Comparison of ENCODE assay signal across 31 cellular contexts in genomic region chr9:7001571-7001970, GRCh38.
"Had no signal": no experiment of that assay in that cellular context is flagged by ENCODE, and none has a peak within 500 bp of the region (broad histone marks: within the 10 kb centered on the region; RNA-seq: fewer than 3 reads in every experiment).

No MANE protein-coding gene starts in this region.

- ATAC-seq: activated CD4-positive, alpha-beta T cell treated with anti-CD3 and anti-CD28 coated beads for 36 hours; activated naive CD8-positive, alpha-beta T cell treated with anti-CD3 and anti-CD28 coated beads, Interleukin-2, amount 50 U/mL, for 24 hours; activated T-cell treated with anti-CD3 and anti-CD28 coated beads, Interleukin-2, amount 50 U/mL, for 4 hours; esophagus mucosa; T-helper 17 cell had no signal

- H3K9me3 Mint-ChIP-seq: activated CD4-positive, alpha-beta memory T cell treated with anti-CD3 and anti-CD28 coated beads for 36 hours; activated CD4-positive, alpha-beta T cell treated with anti-CD3 and anti-CD28 coated beads, Interleukin-2, amount 10 ng/mL, durations not matched to agents 24 days and 14 days; activated naive CD4-positive, alpha-beta T cell treated with anti-CD3 and anti-CD28 coated beads for 36 hours; activated naive CD4-positive, alpha-beta T cell treated with anti-CD3 and anti-CD28 coated beads, Interleukin-2, amount 50 U/mL, for 24 hours; activated naive CD8-positive, alpha-beta T cell treated with anti-CD3 and anti-CD28 coated beads, Interleukin-2, amount 50 U/mL, for 24 hours; activated T-cell treated with anti-CD3 and anti-CD28 coated beads, Interleukin-2, amount 50 U/mL, for 4 hours; activated T-helper 1 cell treated with anti-CD3 and anti-CD28 coated beads, Interleukin-12 subunit alpha, Interleukin-12 subunit beta, Interleukin-2, Interleukin-4 antibody, amounts not matched to agents 30 ng/mL and 10 ng/mL and 1 ng/mL, durations not matched to agents 14 hours and 24 hours and 36 hours; activated T-helper 2 cell treated with anti-CD3 and anti-CD28 coated beads, Interferon-gamma antibody, Interleukin-2, Interleukin-4, amounts not matched to agents 10 μg/mL and 5 μg/mL and 100 μg/mL, durations not matched to agents 14 hours and 24 hours and 36 hours; brain; central memory CD8-positive, alpha-beta T cell; dendritic cell treated with granulocyte-macrophage colony-stimulating factor and Interleukin-4, amounts not matched to agents 40 ng/mL and 50 ng/mL, for 4 days; endodermal cell had no signal

- H3K27me3 Mint-ChIP-seq: activated CD4-positive, alpha-beta memory T cell treated with anti-CD3 and anti-CD28 coated beads for 36 hours; activated CD4-positive, alpha-beta T cell treated with anti-CD3 and anti-CD28 coated beads for 36 hours; activated CD4-positive, alpha-beta T cell treated with anti-CD3 and anti-CD28 coated beads, Interleukin-2, amount 10 ng/mL, durations not matched to agents 24 days and 14 days; activated naive CD4-positive, alpha-beta T cell treated with anti-CD3 and anti-CD28 coated beads, Interleukin-2, amount 50 U/mL, for 24 hours; activated naive CD8-positive, alpha-beta T cell treated with anti-CD3 and anti-CD28 coated beads for 36 hours; activated naive CD8-positive, alpha-beta T cell treated with anti-CD3 and anti-CD28 coated beads, Interleukin-2, amount 50 U/mL, for 24 hours; brain; central memory CD8-positive, alpha-beta T cell; dendritic cell treated with granulocyte-macrophage colony-stimulating factor and Interleukin-4, amounts not matched to agents 40 ng/mL and 50 ng/mL, for 4 days; T-helper 17 cell had no signal

- H3K4me3 Mint-ChIP-seq: activated CD4-positive, alpha-beta memory T cell treated with anti-CD3 and anti-CD28 coated beads for 36 hours; activated CD4-positive, alpha-beta T cell treated with anti-CD3 and anti-CD28 coated beads for 36 hours; activated CD4-positive, alpha-beta T cell treated with anti-CD3 and anti-CD28 coated beads, Interleukin-2, amount 10 ng/mL, durations not matched to agents 24 days and 14 days; activated naive CD4-positive, alpha-beta T cell treated with anti-CD3 and anti-CD28 coated beads for 36 hours; activated naive CD4-positive, alpha-beta T cell treated with anti-CD3 and anti-CD28 coated beads, Interleukin-2, amount 50 U/mL, for 24 hours; activated naive CD8-positive, alpha-beta T cell treated with anti-CD3 and anti-CD28 coated beads for 36 hours; activated naive CD8-positive, alpha-beta T cell treated with anti-CD3 and anti-CD28 coated beads, Interleukin-2, amount 50 U/mL, for 24 hours; activated T-cell treated with anti-CD3 and anti-CD28 coated beads, Interleukin-2, amount 50 U/mL, for 4 hours; activated T-helper 1 cell treated with anti-CD3 and anti-CD28 coated beads, Interleukin-12 subunit alpha, Interleukin-12 subunit beta, Interleukin-2, Interleukin-4 antibody, amounts not matched to agents 30 ng/mL and 10 ng/mL and 1 ng/mL, durations not matched to agents 14 hours and 24 hours and 36 hours; brain; central memory CD8-positive, alpha-beta T cell; dendritic cell treated with granulocyte-macrophage colony-stimulating factor and Interleukin-4, amounts not matched to agents 40 ng/mL and 50 ng/mL, for 4 days; endodermal cell; T-helper 17 cell had no signal

- H3K36me3 ChIP-seq: adrenal gland, breast epithelium had no signal

- DNase-seq: activated CD4-positive, alpha-beta memory T cell treated with anti-CD3 and anti-CD28 coated beads for 36 hours; activated CD4-positive, alpha-beta T cell treated with anti-CD3 and anti-CD28 coated beads for 36 hours; activated CD4-positive, alpha-beta T cell treated with anti-CD3 and anti-CD28 coated beads, Interleukin-2, amount 10 ng/mL, durations not matched to agents 24 days and 14 days; activated CD4-positive, CD25-positive, alpha-beta regulatory T cell; activated CD4-positive, CD25-positive, alpha-beta regulatory T cell treated with anti-CD3 and anti-CD28 coated beads, Interleukin-2, amount 50 U/mL, for 72 hours; activated CD8-positive, alpha-beta memory T cell treated with anti-CD3 and anti-CD28 coated beads, Interleukin-2, amount 50 U/mL, for 48 hours; activated effector memory CD4-positive, alpha-beta T cell treated with anti-CD3 and anti-CD28 coated beads, Interleukin-2, amount 50 U/mL, for 16 hours; activated naive CD4-positive, alpha-beta T cell treated with anti-CD3 and anti-CD28 coated beads for 36 hours; activated naive CD8-positive, alpha-beta T cell treated with anti-CD3 and anti-CD28 coated beads for 36 hours; activated naive CD8-positive, alpha-beta T cell treated with anti-CD3 and anti-CD28 coated beads, Interleukin-2, amount 50 U/mL, for 24 hours; activated T-cell treated with anti-CD3 and anti-CD28 coated beads, Interleukin-2, amount 50 U/mL, for 4 hours; adrenal gland; amygdala; aorta; dorsolateral prefrontal cortex; effector memory CD4-positive, alpha-beta T cell; endodermal cell; foreskin fibroblast; head of caudate nucleus; T-helper 1 cell; T-helper 17 cell had no signal

- FAIRE-seq: frontal cortex had no signal

- H3K27me3 ChIP-seq: adrenal gland, breast epithelium, dorsolateral prefrontal cortex had no signal

- H3K27ac Mint-ChIP-seq: activated CD4-positive, alpha-beta memory T cell treated with anti-CD3 and anti-CD28 coated beads for 36 hours; activated CD4-positive, alpha-beta T cell treated with anti-CD3 and anti-CD28 coated beads for 36 hours; activated CD4-positive, alpha-beta T cell treated with anti-CD3 and anti-CD28 coated beads, Interleukin-2, amount 10 ng/mL, durations not matched to agents 24 days and 14 days; activated naive CD4-positive, alpha-beta T cell treated with anti-CD3 and anti-CD28 coated beads for 36 hours; activated naive CD4-positive, alpha-beta T cell treated with anti-CD3 and anti-CD28 coated beads, Interleukin-2, amount 50 U/mL, for 24 hours; activated naive CD8-positive, alpha-beta T cell treated with anti-CD3 and anti-CD28 coated beads for 36 hours; activated naive CD8-positive, alpha-beta T cell treated with anti-CD3 and anti-CD28 coated beads, Interleukin-2, amount 50 U/mL, for 24 hours; activated T-helper 1 cell treated with anti-CD3 and anti-CD28 coated beads, Interleukin-12 subunit alpha, Interleukin-12 subunit beta, Interleukin-2, Interleukin-4 antibody, amounts not matched to agents 30 ng/mL and 10 ng/mL and 1 ng/mL, durations not matched to agents 14 hours and 24 hours and 36 hours; activated T-helper 2 cell treated with anti-CD3 and anti-CD28 coated beads, Interferon-gamma antibody, Interleukin-2, Interleukin-4, amounts not matched to agents 10 μg/mL and 5 μg/mL and 100 μg/mL, durations not matched to agents 14 hours and 24 hours and 36 hours; brain; dendritic cell treated with granulocyte-macrophage colony-stimulating factor and Interleukin-4, amounts not matched to agents 40 ng/mL and 50 ng/mL, for 4 days; endodermal cell; T-helper 17 cell had no signal

- H3K4me3 ChIP-seq: adrenal gland, breast epithelium, coronary artery, dorsolateral prefrontal cortex had no signal

- H3K4me1 Mint-ChIP-seq: activated CD4-positive, alpha-beta T cell treated with anti-CD3 and anti-CD28 coated beads for 36 hours; activated naive CD4-positive, alpha-beta T cell treated with anti-CD3 and anti-CD28 coated beads, Interleukin-2, amount 50 U/mL, for 24 hours; brain had no signal
